In the genomic region with DNA sequence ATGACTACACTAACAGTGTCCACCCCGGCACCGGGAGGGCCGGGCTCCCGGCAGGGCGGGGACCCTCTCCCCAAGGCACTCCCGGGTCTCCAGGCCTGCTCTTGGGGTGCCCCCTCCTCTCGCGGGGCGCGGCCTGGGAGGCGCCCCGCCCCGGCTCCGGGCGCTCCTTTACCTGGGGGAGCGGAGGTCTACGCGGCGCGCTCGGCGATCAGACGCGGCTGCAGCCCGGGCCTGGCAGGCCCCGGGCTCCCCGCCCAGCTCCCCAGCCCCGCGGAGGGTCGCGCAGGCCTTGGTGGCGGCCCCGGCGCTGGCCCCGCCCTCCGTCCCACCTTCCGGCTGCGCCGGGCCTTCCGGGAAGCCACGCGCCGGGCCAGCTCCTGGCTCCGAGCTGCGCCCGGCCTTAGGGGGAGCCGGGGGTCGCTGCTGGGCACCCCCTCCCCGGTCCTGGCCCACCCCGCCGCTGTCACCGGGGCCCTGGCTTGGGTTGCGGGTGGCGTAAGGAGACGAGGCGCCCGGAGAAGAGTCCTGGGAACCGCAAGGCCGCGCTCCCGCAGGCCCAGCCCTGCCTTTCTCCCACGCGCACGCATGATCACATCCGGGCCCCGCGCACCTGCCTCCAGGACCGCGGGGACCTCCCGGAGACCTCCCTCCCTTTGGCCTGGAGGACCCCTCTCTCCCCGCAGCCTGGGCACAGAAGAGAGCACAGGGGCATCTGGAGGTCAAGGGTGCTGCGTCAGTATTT, we compare ENCODE assay signal across 8 cellular contexts. TPM values are rescaled to one million over a fixed set of nuclear protein-coding genes. Genes with fewer than 3 reads are reported as not detected.
DNase-seq lines count a peak whose midpoint lies in the region; ATAC-seq and TF ChIP-seq lines count a peak whose summit lies in the region.

TSS of gene C19orf12 (minus strand) at position 309 of the 742 bp plus-strand sequence. CDS start 6,848 bp downstream, outside the sequence.

- H3K4me1 ChIP-seq in left lung, result peaks cover 16 to 43% of the 10 kb centered on the region in 2 donors

- DNase-seq in NCI-H446 (lab: John Stamatoyannopoulos, UW) (peak; percentile 15 to 77), NCI-H446 treated with DMSO at 0.1 percent for 48 hours (lab: John Stamatoyannopoulos, UW) (no peak), NCI-H146 treated with DMSO at 0.1 percent for 48 hours (lab: John Stamatoyannopoulos, UW; ENCODE audit: unreplicated experiment) (peak; percentile 24), coronary artery (ENCODE audit: low spot score) (no peak), left lung (peak; percentile 53 to 92)
- peak; percentile 38 for DNase-seq in activated CD4-positive, alpha-beta T cell treated with anti-CD3 and anti-CD28 coated beads for 1 hour
- DNase-seq in stimulated activated CD4-positive, alpha-beta T cell treated with anti-CD3 and anti-CD28 coated beads, Interleukin-2, amount 100 ng/mL, for 4 hours (ENCODE audit: low read depth), result peak; percentile 38

- peak; percentile 73 for ATAC-seq in HG02678 (IDR thresholded peaks at IDR 0.05; ENCODE audit: unreplicated experiment)
- peak; percentile 88 for ATAC-seq in left lung

- TF ChIP-seq CTCF in coronary artery (IDR thresholded peaks at IDR 0.05) (no peak), left lung (IDR thresholded peaks at IDR 0.05) (no peak)

- H3K4me3 ChIP-seq in coronary artery (peak within 1 kb of the TSS; percentile 92), left lung (peak within 1 kb of the TSS; percentile 84 to 85)

- H3K36me3 ChIP-seq in left lung, result no peaks in the 10 kb centered on the region

- intact Hi-C loops in left lung (cut with DNase I), result loop anchor here in 1 of 2 donors (5.0 kb wide), 1 partner anchor 108 kb away; the partner anchor contains the start of gene POP4

- H3K27ac ChIP-seq in coronary artery (peak within 1 kb of the TSS; percentile 85 to 96), left lung (peak within 1 kb of the TSS; percentile 89 to 93)

- H3K9me3 ChIP-seq in left lung, result no peaks in the 10 kb centered on the region

- peaks cover 0 to 2% of the 10 kb centered on the region in 2 donors for H3K27me3 ChIP-seq in left lung

RNA-seq across cellular contexts. Expression of gene C19orf12, which starts in this region (rescaled TPM):
- total RNA-seq in left lung, result 10 to 100 TPM; 20.3 to 22.7 TPM

Comparison
In these comparisons a context has a peak if more than half of its experiments do, and no peak if none do; other contexts are left out.
1. DNase-seq: peak in NCI-H446 (2 of 2), NCI-H146 treated with DMSO at 0.1 percent for 48 hours (single experiment), activated CD4-positive, alpha-beta T cell treated with anti-CD3 and anti-CD28 coated beads for 1 hour (single experiment), left lung (2 of 2) and stimulated activated CD4-positive, alpha-beta T cell treated with anti-CD3 and anti-CD28 coated beads, Interleukin-2, amount 100 ng/mL, for 4 hours (single experiment); none in NCI-H446 treated with DMSO at 0.1 percent for 48 hours (single experiment) and coronary artery (single experiment).